ENCODE assay signal across 8 cellular contexts in genomic region chr2:71223767-71224333, GRCh38.
DNase-seq lines count a peak whose midpoint lies in the region; ATAC-seq and TF ChIP-seq lines count a peak whose summit lies in the region.

No MANE protein-coding gene starts in this region.

- no peaks in the 10 kb centered on the region for H3K9me3 ChIP-seq in tibial artery

- TF ChIP-seq CTCF in tibial artery (IDR thresholded peaks at IDR 0.05): peak; percentile 12 to 35

- H3K27ac ChIP-seq in tibial artery: no peak overlapping the region

- H3K4me1 ChIP-seq in tibial artery: peaks cover 3 to 12% (median 8%) of the 10 kb centered on the region in 4 donors

- DNase-seq in stimulated activated CD4-positive, alpha-beta T cell treated with anti-CD3 and anti-CD28 coated beads, Interleukin-15, amount 100 ng/mL, for 24 hours: peak; percentile 6
- no peak for DNase-seq in stimulated activated CD4-positive, alpha-beta T cell treated with anti-CD3 and anti-CD28 coated beads, Interleukin-4, amount 100 ng/mL, for 24 hours
- DNase-seq in NCI-H2227 (lab: John Stamatoyannopoulos, UW; ENCODE audit: unreplicated experiment) (peak; percentile 66), astrocyte of the hippocampus (ENCODE audit: low read depth, low spot score) (peak; percentile 19), iPS-NIHi7 (ENCODE audit: extremely low spot score) (peak; percentile 60), tibial artery (peak in 1 of 2 donors; percentile 24)

- intact Hi-C loops in tibial artery (cut with DNase I; ENCODE audit: low total_unique reads): no loop called here

- no peaks in the 10 kb centered on the region for H3K36me3 ChIP-seq in tibial artery

- no peak for ATAC-seq in HG02973 (IDR thresholded peaks at IDR 0.05; ENCODE audit: unreplicated experiment)
- ATAC-seq in HG03457 (IDR thresholded peaks at IDR 0.05; ENCODE audit: unreplicated experiment): no peak

- H3K4me3 ChIP-seq in tibial artery: no peak overlapping the region

- H3K27me3 ChIP-seq in tibial artery: no peaks in the 10 kb centered on the region
